In genomic region chr20:63895886-63896135, GRCh38 we compare ENCODE assay signal across 8 cellular contexts. TPM values are rescaled to one million over a fixed set of nuclear protein-coding genes. Genes with fewer than 3 reads are reported as not detected.
A peak's percentile ranks its signal among the peaks of the same experiment; 100 is the strongest.
DNase-seq lines count a peak whose midpoint lies in the region; ATAC-seq and TF ChIP-seq lines count a peak whose summit lies in the region.

No MANE protein-coding gene starts in this region.

- CTCF ChIA-PET in CD4-positive, alpha-beta memory T cell (lab: Charles Lee; ENCODE audit: partially characterized antibody): interaction anchor here (1.3 to 2.2 kb wide), 2 partner anchors 78 to 84 kb away, joined by 3 to 7 read pairs; partner anchors contain the start of gene SAMD10

- H3K36me3 Mint-ChIP-seq in CD4-positive, alpha-beta memory T cell: peaks cover 8 to 32% of the 10 kb centered on the region in 2 donors

- H3K27ac ChIP-seq in CD4-positive, alpha-beta memory T cell (ENCODE audit: low read depth, low read length): peak overlapping the region; percentile 66
- no peak overlapping the region for H3K27ac ChIP-seq in HUES64 (ENCODE audit: low read depth, low read length)
- peak overlapping the region; percentile 76 to 91 for H3K27ac ChIP-seq in breast epithelium
- no peak overlapping the region for H3K27ac ChIP-seq in mesendoderm (ENCODE audit: low read depth, low read length)

- no peak overlapping the region for H2BK120ac ChIP-seq in mesendoderm (ENCODE audit: low read depth, low read length)

- no peak for ATAC-seq in HG03469 (IDR thresholded peaks at IDR 0.05; ENCODE audit: unreplicated experiment)
- ATAC-seq in GM18870 (IDR thresholded peaks at IDR 0.05; ENCODE audit: unreplicated experiment): no peak

- no peak overlapping the region for H4K5ac ChIP-seq in mesendoderm (ENCODE audit: low read length)

- H3K4me2 ChIP-seq in mesendoderm (ENCODE audit: low read length): peak overlapping the region; percentile 60

- H3K9me3 Mint-ChIP-seq in CD4-positive, alpha-beta memory T cell: peaks cover 0 to 2% (median 0%) of the 10 kb centered on the region in 8 donors

- H3K27ac Mint-ChIP-seq in CD4-positive, alpha-beta memory T cell: peak overlapping the region; percentile 93 to 99 (median 97)

- POLR2A ChIA-PET in CD4-positive, alpha-beta memory T cell (lab: Charles Lee; ENCODE audit: partially characterized antibody): interaction anchor here (0.7 to 3.7 kb wide), 13 partner anchors 31 to 375 kb away, joined by 3 to 31 read pairs (median 4); partner anchors contain the start of genes LIME1, OPRL1, PPDPF and RGS19

- no peak for TF ChIP-seq CTCF in breast epithelium (IDR thresholded peaks at IDR 0.05)

- no peak overlapping the region for H3K23ac ChIP-seq in mesendoderm (ENCODE audit: low read length)

- peaks cover 18% of the 10 kb centered on the region for H3K79me2 ChIP-seq in mesendoderm (ENCODE audit: control insufficient read depth, insufficient read depth, low read length)

- H3K79me1 ChIP-seq in mesendoderm (ENCODE audit: low read length): peaks cover 13% of the 10 kb centered on the region

- peaks cover 31 to 58% (median 44%) of the 10 kb centered on the region in 4 donors for H3K4me1 Mint-ChIP-seq in CD4-positive, alpha-beta memory T cell

- no peaks in the 10 kb centered on the region for H3K27me3 Mint-ChIP-seq in CD4-positive, alpha-beta memory T cell

- peak overlapping the region; percentile 92 to 99 (median 94) for H3K4me3 Mint-ChIP-seq in CD4-positive, alpha-beta memory T cell

- H3K36me3 ChIP-seq in CD4-positive, alpha-beta memory T cell (ENCODE audit: insufficient read depth, low read length): no peaks in the 10 kb centered on the region
- H3K36me3 ChIP-seq in HUES64 (ENCODE audit: insufficient read depth, low read length) (peaks cover 7% of the 10 kb centered on the region), breast epithelium (no peaks in the 10 kb centered on the region), mesendoderm (ENCODE audit: control insufficient read depth, insufficient read depth, low read length) (peaks cover 5% of the 10 kb centered on the region)

- no peak overlapping the region for H4K8ac ChIP-seq in mesendoderm (ENCODE audit: low read depth, low read length)

- peak overlapping the region; percentile 44 to 81 for H3K4me3 ChIP-seq in CD4-positive, alpha-beta memory T cell (ENCODE audit: low read length in 2 of 2)
- H3K4me3 ChIP-seq in HUES64 (ENCODE audit: low read length) (peak overlapping the region; percentile 83), breast epithelium (peak overlapping the region; percentile 65 to 85 (median 66)), mesendoderm (ENCODE audit: low read length) (peak overlapping the region; percentile 2)

- H3K56ac ChIP-seq in mesendoderm (ENCODE audit: low read length): no peak overlapping the region

- no peak for TF ChIP-seq POLR2A in breast epithelium (IDR thresholded peaks at IDR 0.05)

- H3K18ac ChIP-seq in mesendoderm (ENCODE audit: low read length): no peak overlapping the region

- H2AK5ac ChIP-seq in mesendoderm (ENCODE audit: low read length): no peak overlapping the region

- no peaks in the 10 kb centered on the region for H3K9me3 ChIP-seq in CD4-positive, alpha-beta memory T cell (ENCODE audit: control insufficient read depth in 1 of 2, low read length in 2 of 2)
- H3K9me3 ChIP-seq in HUES64 (ENCODE audit: insufficient read depth, low read depth, low read length) (no peaks in the 10 kb centered on the region), breast epithelium (no peaks in the 10 kb centered on the region)

- WGBS in HUES64: 23% methylated on average over 6 of the region's 6 CpGs
- WGBS in mesendoderm (ENCODE audit: extremely low coverage, insufficient coverage, low lambda C conversion rate): no CpG with 5 or more reads among the region's 6 CpGs

- peak; percentile 34 to 50 (median 48) for DNase-seq in CD4-positive, alpha-beta memory T cell
- DNase-seq in breast epithelium (ENCODE audit: low spot score in 2 of 2): no peak
- no peak for DNase-seq in mesendoderm
- no peak for DNase-seq in LoVo (ENCODE audit: low spot score)
- DNase-seq in mucosa of gallbladder (ENCODE audit: low spot score): no peak

- no peak overlapping the region for H2BK15ac ChIP-seq in mesendoderm (replicated peaks; ENCODE audit: low read depth)

- H3K4me1 ChIP-seq in CD4-positive, alpha-beta memory T cell (ENCODE audit: insufficient read depth, low read length): peaks cover 55% of the 10 kb centered on the region
- H3K4me1 ChIP-seq in HUES64 (ENCODE audit: insufficient read depth, low read length) (peaks cover 10% of the 10 kb centered on the region; the same call in 1 of the 2 replicates), breast epithelium (peaks cover 3 to 10% of the 10 kb centered on the region in 2 donors), mesendoderm (ENCODE audit: control insufficient read depth, low read depth, low read length) (peaks cover 8% of the 10 kb centered on the region)

- H3K27me3 ChIP-seq in CD4-positive, alpha-beta memory T cell (ENCODE audit: insufficient read depth, low read length): no peaks in the 10 kb centered on the region
- H3K27me3 ChIP-seq in HUES64 (ENCODE audit: insufficient read depth, low read length) (no peaks in the 10 kb centered on the region), breast epithelium (no peaks in the 10 kb centered on the region), mesendoderm (ENCODE audit: insufficient read depth, low read length, poor library complexity) (no peaks in the 10 kb centered on the region)

- H2BK5ac ChIP-seq in mesendoderm (ENCODE audit: low read length): no peak overlapping the region

- no peak overlapping the region for H3K4ac ChIP-seq in mesendoderm (ENCODE audit: low read depth, low read length)

- H3K9ac ChIP-seq in HUES64 (ENCODE audit: low read depth, low read length): peak overlapping the region; percentile 72
- H3K9ac ChIP-seq in mesendoderm (ENCODE audit: low read length): peak overlapping the region; percentile 66

- intact Hi-C loops in CD4-positive, alpha-beta memory T cell (cut with micrococcal nuclease): loop anchor here (1.0 to 5.0 kb wide), 3 partner anchors 31 to 141 kb away; partner anchors contain the start of genes C20orf204, TPD52L2 and UCKL1
- intact Hi-C loops in breast epithelium (cut with DNase I; ENCODE audit: low total_unique reads): loop anchor here (10.0 kb wide), 1 partner anchor 79 kb away; the partner anchor contains the start of gene SAMD10

RNA-seq across cellular contexts. Expression of gene DNAJC5, which starts 0.9 kb away (rescaled TPM):
- 10 to 100 TPM; 53.3 to 54.4 TPM for total RNA-seq in CD4-positive, alpha-beta memory T cell
- polyA plus RNA-seq in CD4-positive, alpha-beta memory T cell: 1 to 10 TPM; 4.9 to 9.2 TPM
- 19.1 TPM for polyA plus RNA-seq in HUES64 (2013, experiment 1 of 2)
- polyA plus RNA-seq in HUES64 (2013, experiment 2 of 2): 19.7 TPM
- total RNA-seq in breast epithelium: 10 to 100 TPM; 31.1 to 37.9 (median 37.0) TPM
- polyA plus RNA-seq in mesendoderm (2013, experiment 1 of 2): 17.5 TPM
- 17.4 TPM for polyA plus RNA-seq in mesendoderm (2013, experiment 2 of 2)
- total RNA-seq in mucosa of gallbladder: 53.0 TPM

RNA-seq across cellular contexts. Expression of gene TPD52L2, which starts 30.7 kb away (rescaled TPM):
- 10 to 100 TPM; 44.4 to 44.9 TPM for total RNA-seq in CD4-positive, alpha-beta memory T cell
- 10 to 100 TPM; 66.4 to 76.1 TPM for polyA plus RNA-seq in CD4-positive, alpha-beta memory T cell
- polyA plus RNA-seq in HUES64 (2013, experiment 1 of 2): 68.5 TPM
- 63.7 TPM for polyA plus RNA-seq in HUES64 (2013, experiment 2 of 2)
- total RNA-seq in breast epithelium (100 to 1,000 TPM in 1 of 3 donors, 10 to 100 TPM in 2; 75.1 to 146 (median 84.2) TPM), mucosa of gallbladder (72.3 TPM)
- 68.0 TPM for polyA plus RNA-seq in mesendoderm (2013, experiment 1 of 2)
- 67.4 TPM for polyA plus RNA-seq in mesendoderm (2013, experiment 2 of 2)

RNA-seq across cellular contexts. Expression of gene ABHD16B, which starts 34.5 kb away (rescaled TPM):
- total RNA-seq in CD4-positive, alpha-beta memory T cell: not detected
- polyA plus RNA-seq in CD4-positive, alpha-beta memory T cell: not detected
- polyA plus RNA-seq in HUES64 (2013, experiment 1 of 2): not detected
- polyA plus RNA-seq in HUES64 (2013, experiment 2 of 2): not detected
- total RNA-seq in breast epithelium: not detected
- polyA plus RNA-seq in mesendoderm (2013, experiment 1 of 2): not detected
- polyA plus RNA-seq in mesendoderm (2013, experiment 2 of 2): not detected
- total RNA-seq in mucosa of gallbladder: not detected

Comparison
In these comparisons a context has a peak if more than half of its experiments do, and no peak if none do; other contexts are left out.
1. DNase-seq: peak in CD4-positive, alpha-beta memory T cell (5 of 5); none in breast epithelium (0 of 2), mesendoderm (single experiment), LoVo (single experiment) and mucosa of gallbladder (single experiment).
2. H3K27ac ChIP-seq: peak in CD4-positive, alpha-beta memory T cell (single experiment) and breast epithelium (2 of 2); none in HUES64 (single experiment) and mesendoderm (single experiment).
3. H3K4me3 ChIP-seq: peak in every context shown above with its lines; median percentile 83 in HUES64; 66 in breast epithelium; 62 in CD4-positive, alpha-beta memory T cell; 2 in mesendoderm.